Comparison of ENCODE assay signal across 24 cellular contexts in genomic region chr18:47331051-47331450, GRCh38.
"Had no signal": no experiment of that assay in that cellular context is flagged by ENCODE, and none has a peak within 500 bp of the region (broad histone marks: within the 10 kb centered on the region; RNA-seq: fewer than 3 reads in every experiment).

No MANE protein-coding gene starts in this region.

- H3K9ac ChIP-seq: neural progenitor cell, parathyroid adenoma had no signal

- H3K4me1 ChIP-seq: parathyroid adenoma, psoas muscle, right lobe of liver, sigmoid colon, stomach, thyroid gland, tibial nerve, upper lobe of left lung, vagina had no signal

- H2AFZ ChIP-seq: neural progenitor cell, parathyroid adenoma had no signal

- H3K9me3 ChIP-seq: ovary, psoas muscle, right lobe of liver, sigmoid colon, stomach, thoracic aorta, thyroid gland, tibial nerve, upper lobe of left lung, vagina had no signal

- H3K79me2 ChIP-seq: parathyroid adenoma had no signal

- DNase-seq: natural killer cell; ovary; posterior cingulate gyrus; psoas muscle; right cardiac atrium; right lobe of liver; sigmoid colon; small intestine; stimulated activated CD4-positive, alpha-beta T cell treated with anti-CD3 and anti-CD28 coated beads, Interleukin-15, amount 100 ng/mL, for 24 hours; stimulated activated CD4-positive, alpha-beta T cell treated with anti-CD3 and anti-CD28 coated beads, Interleukin-2, amount 100 ng/mL, for 24 hours; stimulated activated CD4-positive, alpha-beta T cell treated with anti-CD3 and anti-CD28 coated beads, Interleukin-2, amount 100 ng/mL, for 48 hours; stimulated activated CD4-positive, alpha-beta T cell treated with anti-CD3 and anti-CD28 coated beads, Interleukin-4, amount 100 ng/mL, for 24 hours; stimulated activated naive B cell treated with anti-CD40 and anti-IgM and Interleukin-4, amounts not matched to agents 10 μg/mL and 1 μg/mL and 100 μg/mL, for 72 hours; stimulated activated naive CD4-positive, alpha-beta T cell treated with Interleukin-2 at 50 U/mL for 16 hours; stomach; thyroid gland; trophoblast cell; upper lobe of left lung had no signal

- H3K4me3 ChIP-seq: neural progenitor cell, ovary, psoas muscle, right lobe of liver, sigmoid colon, stomach, thoracic aorta, thyroid gland, tibial nerve, upper lobe of left lung, vagina had no signal

- ATAC-seq: natural killer cell; psoas muscle; right cardiac atrium; right lobe of liver; stimulated activated effector memory CD8-positive, alpha-beta T cell treated with anti-CD3 and anti-CD28 coated beads, Interleukin-12 subunit alpha, Interleukin-12 subunit beta, amount 100 ng/mL, for 72 hours; stimulated activated naive B cell treated with anti-CD40 and anti-IgM and Interleukin-4, amounts not matched to agents 10 μg/mL and 1 μg/mL and 100 μg/mL, for 72 hours had no signal

- H3K27me3 ChIP-seq: neural progenitor cell, ovary, right lobe of liver, sigmoid colon, thyroid gland, tibial nerve, upper lobe of left lung, vagina had no signal

- H3K36me3 ChIP-seq: neural progenitor cell, ovary, right lobe of liver, sigmoid colon, stomach, thoracic aorta, thyroid gland, tibial nerve, upper lobe of left lung, vagina had no signal

- H3K27ac ChIP-seq: neural progenitor cell, ovary, parathyroid adenoma, psoas muscle, right lobe of liver, sigmoid colon, stomach, thoracic aorta, thyroid gland, tibial nerve, upper lobe of left lung, vagina had no signal
